8 cellular contexts compared by ENCODE assay signal in genomic region chr5:140926903-140927573, GRCh38. TPM values are rescaled to one million over a fixed set of nuclear protein-coding genes. Genes with fewer than 3 reads are reported as not detected.
DNase-seq lines count a peak whose midpoint lies in the region; ATAC-seq, FAIRE-seq and TF ChIP-seq lines count a peak whose summit lies in the region.

No MANE protein-coding gene starts in this region.

- H3K4me1 ChIP-seq in lung (ENCODE audit: control insufficient read depth in 2 of 2, insufficient read depth in 2 of 2, low read length in 2 of 2) (peaks cover 0 to 13% of the 10 kb centered on the region in 2 donors), upper lobe of left lung (peaks cover 3 to 20% (median 13%) of the 10 kb centered on the region in 4 donors)

- TF ChIP-seq POLR2A in upper lobe of left lung (IDR thresholded peaks at IDR 0.05) (no peak), GM12891 (IDR thresholded peaks at IDR 0.05; ENCODE audit: low read depth, low read length) (no peak)

- H3K36me3 ChIP-seq in lung (ENCODE audit: control insufficient read depth in 2 of 2, insufficient read depth in 2 of 2, low read length in 2 of 2) (no peaks in the 10 kb centered on the region), upper lobe of left lung (no peaks in the 10 kb centered on the region)

- WGBS in lung, 2 donors, result 6 to 7% methylated on average over 53 to 55 of the region's 55 CpGs
- 6 to 9% methylated on average over 19 to 53 of the region's 55 CpGs for WGBS in upper lobe of left lung, 2 donors

- peak overlapping the region; percentile 86 for H3K27ac Mint-ChIP-seq in chondrocyte (ENCODE audit: unreplicated experiment)

- H3K4me3 Mint-ChIP-seq in chondrocyte (ENCODE audit: unreplicated experiment), result peak overlapping the region; percentile 80

- no peak for FAIRE-seq in GM12891 (lab: Jason Lieb, UNC)

- peak; percentile 9 for DNase-seq in activated gamma-delta T cell (lab: John Stamatoyannopoulos, UW)
- no peak for DNase-seq in activated gamma-delta T cell treated with Interleukin-2 at 50 U/mL for 16 hours
- peak; percentile 91 for DNase-seq in chondrocyte (ENCODE audit: low spot score)
- DNase-seq in lung (ENCODE audit: low spot score), result peak; percentile 36
- DNase-seq in upper lobe of left lung, result peak in 1 of 2 donors; percentile 36
- no peak for DNase-seq in GM12891 (ENCODE audit: insufficient read length, low spot score)
- no peak for DNase-seq in T-helper 9 cell

- no peak for TF ChIP-seq CTCF in chondrocyte (IDR thresholded peaks at IDR 0.05)
- no peak for TF ChIP-seq CTCF in lung (IDR thresholded peaks at IDR 0.05; ENCODE audit: control extremely low read depth, extremely low read depth)
- no peak for TF ChIP-seq CTCF in upper lobe of left lung (IDR thresholded peaks at IDR 0.05)

- H3K9me3 Mint-ChIP-seq in chondrocyte (ENCODE audit: low read depth), result no peaks in the 10 kb centered on the region

- peak overlapping the region; percentile 44 for H3K4me3 ChIP-seq in lung
- H3K4me3 ChIP-seq in upper lobe of left lung, result peak overlapping the region; percentile 25 to 60 (median 48)

- H3K9me3 ChIP-seq in lung (ENCODE audit: control insufficient read depth in 2 of 2, insufficient read depth in 1 of 2, low read length in 1 of 2), result peaks cover 0 to 14% of the 10 kb centered on the region in 2 donors
- no peaks in the 10 kb centered on the region for H3K9me3 ChIP-seq in upper lobe of left lung

- ATAC-seq in lung (ENCODE audit: insufficient read depth, low FRiP score), result peak; percentile 35
- peak; percentile 71 to 79 for ATAC-seq in upper lobe of left lung (ENCODE audit: low FRiP score in 2 of 2)
- no peak for ATAC-seq in HG02840 (IDR thresholded peaks at IDR 0.05; ENCODE audit: low FRiP score, unreplicated experiment)

- no peaks in the 10 kb centered on the region for H3K27me3 Mint-ChIP-seq in chondrocyte (ENCODE audit: low read depth)

- no peaks in the 10 kb centered on the region for H3K36me3 Mint-ChIP-seq in chondrocyte (ENCODE audit: low read depth)

- no peak for TF ChIP-seq EP300 in upper lobe of left lung (IDR thresholded peaks at IDR 0.05)

- H3K27me3 ChIP-seq in lung (ENCODE audit: control insufficient read depth, insufficient read depth) (no peaks in the 10 kb centered on the region), upper lobe of left lung (peaks cover 0 to 5% (median 0%) of the 10 kb centered on the region in 4 donors)

- H3K4me1 Mint-ChIP-seq in chondrocyte (ENCODE audit: low read depth), result peaks cover 18% of the 10 kb centered on the region

- H3K27ac ChIP-seq in lung (ENCODE audit: low read depth in 1 of 2, low read length in 1 of 2), result peak overlapping the region in 1 of 2 donors; percentile 64
- H3K27ac ChIP-seq in upper lobe of left lung, result peak overlapping the region in 3 of 4 donors; percentile 48 to 76 (median 71)

TF ChIP-seq in GM12891, 5 proteins besides CTCF, POLR2A, EP300 and RAD21:
- TF ChIP-seq POU2F2 (IDR thresholded peaks at IDR 0.05; ENCODE audit: low read depth, low read length) (no peak), POLR2AphosphoS5 (IDR thresholded peaks at IDR 0.05; ENCODE audit: low read depth, low read length) (no peak), PAX5 (IDR thresholded peaks at IDR 0.05; ENCODE audit: insufficient read depth, low read length, severe bottlenecking) (no peak), SPI1 (IDR thresholded peaks at IDR 0.05; ENCODE audit: low read depth, low read length) (no peak), TAF1 (IDR thresholded peaks at IDR 0.05; ENCODE audit: low read depth, low read length) (no peak)

RNA-seq across cellular contexts. Expression of gene PCDHAC1, which starts 0.9 kb away (rescaled TPM):
- total RNA-seq in chondrocyte (5.8 to 7.2 TPM (median 7.1 TPM) in 3 replicates), lung (10 to 100 TPM in 1 of 2 donors, under 1 TPM in 1; 0.88 to 10.0 TPM), upper lobe of left lung (1 to 10 TPM; 3.9 to 7.6 (median 5.9) TPM)
- polyA plus RNA-seq in lung, result 1 to 10 TPM in 1 of 2 donors, under 1 TPM in 1; 0.41 to 1.0 TPM
- polyA plus RNA-seq in GM12891 (2012; ENCODE audit: low read depth, missing spikeins), result 0.10 TPM

RNA-seq across cellular contexts. Expression of gene PCDHAC2, which starts 39.2 kb away (rescaled TPM):
- total RNA-seq in chondrocyte (4.9 to 7.1 TPM (median 6.7 TPM) in 3 replicates), lung (10 to 100 TPM in 1 of 2 donors, 1 to 10 TPM in 1; 5.2 to 13.8 TPM), upper lobe of left lung (10 to 100 TPM in 4 of 6 donors, 1 to 10 TPM in 2; 5.4 to 23.0 (median 10.6) TPM)
- 1 to 10 TPM; 1.3 to 1.6 TPM for polyA plus RNA-seq in lung
- polyA plus RNA-seq in GM12891 (2012; ENCODE audit: low read depth, missing spikeins), result not detected

RNA-seq across cellular contexts. Expression of gene PCDHA13, which starts 45.1 kb away (rescaled TPM):
- total RNA-seq in chondrocyte (1.1 to 2.0 TPM (median 1.3 TPM) in 3 replicates), lung (1 to 10 TPM in 1 of 2 donors, under 1 TPM in 1; 0.77 to 2.9 TPM), upper lobe of left lung (1 to 10 TPM in 4 of 6 donors, under 1 TPM in 2; 0.44 to 5.2 (median 1.2) TPM)
- polyA plus RNA-seq in lung, result 1 to 10 TPM in 1 of 2 donors, under 1 TPM in 1; 0.15 to 1.0 TPM
- not detected for polyA plus RNA-seq in GM12891 (2012; ENCODE audit: low read depth, missing spikeins)

RNA-seq across cellular contexts. Expression of gene PCDHA12, which starts 51.9 kb away (rescaled TPM):
- total RNA-seq in chondrocyte (15.9 to 23.6 TPM (median 23.0 TPM) in 3 replicates), lung (1 to 10 TPM in 1 of 2 donors, under 1 TPM in 1; 0.23 to 3.6 TPM), upper lobe of left lung (10 to 100 TPM in 2 of 6 donors, 1 to 10 TPM in 4; 3.3 to 12.1 (median 7.3) TPM)
- polyA plus RNA-seq in lung, result under 1 TPM; 0.74 to 0.98 TPM
- 0.12 TPM for polyA plus RNA-seq in GM12891 (2012; ENCODE audit: low read depth, missing spikeins)

RNA-seq across cellular contexts. Expression of gene PCDHA11, which starts 58.3 kb away (rescaled TPM):
- 6.0 to 10.7 TPM (median 6.1 TPM) in 3 replicates for total RNA-seq in chondrocyte
- total RNA-seq in lung, result 1 to 10 TPM in 1 of 2 donors, under 1 TPM in 1; 0.74 to 1.6 TPM
- under 1 TPM; 0.08 to 0.31 TPM for polyA plus RNA-seq in lung
- total RNA-seq in upper lobe of left lung, result 1 to 10 TPM in 4 of 6 donors, under 1 TPM in 2; 0.61 to 5.2 (median 1.9) TPM
- polyA plus RNA-seq in GM12891 (2012; ENCODE audit: low read depth, missing spikeins), result 0.22 TPM

Comparison
In these comparisons a context has a peak if more than half of its experiments do, and no peak if none do; other contexts are left out.
1. DNase-seq: peak in activated gamma-delta T cell (single experiment), chondrocyte (single experiment) and lung (single experiment); none in activated gamma-delta T cell treated with Interleukin-2 at 50 U/mL for 16 hours (single experiment), GM12891 (single experiment) and T-helper 9 cell (single experiment).